Comparison of ENCODE assay signal across 8 cellular contexts in the genomic region with DNA sequence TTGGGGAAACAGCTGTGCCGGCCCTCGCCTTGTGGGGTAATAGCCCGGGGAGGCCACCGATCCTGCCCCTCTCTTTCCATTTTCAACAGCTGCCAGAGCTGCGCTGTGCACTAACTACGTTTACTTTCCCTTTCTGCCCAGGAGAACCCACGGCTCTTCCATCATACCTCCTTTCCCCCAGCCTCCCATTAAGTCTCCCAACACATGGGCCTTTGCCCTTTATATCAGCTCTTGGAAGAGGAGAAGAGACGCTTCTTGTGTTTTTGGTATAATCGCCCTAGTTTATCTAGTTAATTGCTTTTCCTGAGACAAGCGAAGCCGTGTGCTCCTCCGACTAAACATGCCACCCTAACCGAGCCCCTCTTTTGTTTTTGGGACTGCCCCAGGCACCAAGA. TPM values are rescaled to one million over a fixed set of nuclear protein-coding genes. Genes with fewer than 3 reads are reported as not detected.
A peak's percentile ranks its signal among the peaks of the same experiment; 100 is the strongest.
DNase-seq lines count a peak whose midpoint lies in the region; ATAC-seq and TF ChIP-seq lines count a peak whose summit lies in the region.

No MANE protein-coding gene starts in this region.

- peaks cover 15% of the 10 kb centered on the region for H3K36me3 Mint-ChIP-seq in activated naive CD8-positive, alpha-beta T cell treated with anti-CD3 and anti-CD28 coated beads, Interleukin-2, amount 10 ng/mL, durations not matched to agents 7 days and 5 days

- no peaks in the 10 kb centered on the region for H3K4me1 ChIP-seq in testis

- WGBS in testis, 2 donors, result 0 to 1% methylated on average over 13 of the region's 13 CpGs

- H3K9me3 Mint-ChIP-seq in activated naive CD8-positive, alpha-beta T cell treated with anti-CD3 and anti-CD28 coated beads, Interleukin-2, amount 10 ng/mL, durations not matched to agents 7 days and 5 days, result no peaks in the 10 kb centered on the region

- no peaks in the 10 kb centered on the region for H3K36me3 ChIP-seq in testis (ENCODE audit: low read depth, missing control alignments)

- H3K9me3 ChIP-seq in testis, result no peaks in the 10 kb centered on the region

- peaks cover 2% of the 10 kb centered on the region for H3K27me3 Mint-ChIP-seq in activated naive CD8-positive, alpha-beta T cell treated with anti-CD3 and anti-CD28 coated beads, Interleukin-2, amount 10 ng/mL, durations not matched to agents 7 days and 5 days

- peak overlapping the region; percentile 100 for H3K4me3 Mint-ChIP-seq in activated naive CD8-positive, alpha-beta T cell treated with anti-CD3 and anti-CD28 coated beads, Interleukin-2, amount 10 ng/mL, durations not matched to agents 7 days and 5 days

- H3K27me3 ChIP-seq in layer of hippocampus (ENCODE audit: control insufficient read depth, insufficient read depth, low read length) (no peaks in the 10 kb centered on the region), testis (no peaks in the 10 kb centered on the region)

- H3K27ac ChIP-seq in layer of hippocampus (ENCODE audit: low read depth, low read length) (peak overlapping the region; percentile 98), testis (peak overlapping the region; percentile 88 to 95)

- no peak for TF ChIP-seq POLR2A in testis (IDR thresholded peaks at IDR 0.05)

- TF ChIP-seq CTCF in testis (IDR thresholded peaks at IDR 0.05), result no peak

- intact Hi-C loops in testis (cut with DNase I; ENCODE audit: low total_unique reads), result no loop called here

- ATAC-seq in activated naive CD8-positive, alpha-beta T cell treated with anti-CD3 and anti-CD28 coated beads, Interleukin-2, amount 10 ng/mL, durations not matched to agents 7 days and 5 days (ENCODE audit: low read depth), result no peak
- no peak for ATAC-seq in GM21723 (IDR thresholded peaks at IDR 0.05; ENCODE audit: unreplicated experiment)

- peaks cover 25% of the 10 kb centered on the region for H3K4me1 Mint-ChIP-seq in activated naive CD8-positive, alpha-beta T cell treated with anti-CD3 and anti-CD28 coated beads, Interleukin-2, amount 10 ng/mL, durations not matched to agents 7 days and 5 days

- peak overlapping the region; percentile 98 for H3K27ac Mint-ChIP-seq in activated naive CD8-positive, alpha-beta T cell treated with anti-CD3 and anti-CD28 coated beads, Interleukin-2, amount 10 ng/mL, durations not matched to agents 7 days and 5 days

- peak overlapping the region; percentile 76 to 90 for H3K4me3 ChIP-seq in testis

- DNase-seq in NCI-H2107 treated with DMSO at 0.1 percent for 48 hours (lab: John Stamatoyannopoulos, UW; ENCODE audit: unreplicated experiment) (peak; percentile 2), NCI-H2107 (lab: John Stamatoyannopoulos, UW) (no peak), HPDE6-E6E7 (ENCODE audit: extremely low spot score) (peak; percentile 26), testis (no peak), amygdala (lab: John Stamatoyannopoulos, UW) (no peak)
- no peak for DNase-seq in activated naive CD8-positive, alpha-beta T cell treated with anti-CD3 and anti-CD28 coated beads, Interleukin-2, amount 10 ng/mL, durations not matched to agents 7 days and 5 days

- POLR2A ChIA-PET in activated naive CD8-positive, alpha-beta T cell treated with anti-CD3 and anti-CD28 coated beads, Interleukin-2, amount 10 ng/mL, durations not matched to agents 7 days and 5 days (lab: Charles Lee), result interaction anchor here (0.7 to 1.5 kb wide), 11 partner anchors 8 to 830 kb away, joined by 3 to 9 read pairs (median 3); a partner anchor contains a TSS

RNA-seq across cellular contexts. Expression of a gene that starts 0.7 kb away (rescaled TPM):
- total RNA-seq in activated naive CD8-positive, alpha-beta T cell treated with anti-CD3 and anti-CD28 coated beads, Interleukin-2, amount 10 ng/mL, durations not matched to agents 7 days and 5 days, result 10 to 100 TPM; 37.2 to 38.6 TPM
- 10 to 100 TPM; 25.8 to 26.8 TPM for total RNA-seq in testis
- polyA plus RNA-seq in testis (ENCODE audit: insufficient read depth, low read depth, low replicate concordance), result 11.1 TPM

Comparison
In these comparisons a context has a peak if more than half of its experiments do, and no peak if none do; other contexts are left out.
1. DNase-seq: peak in NCI-H2107 treated with DMSO at 0.1 percent for 48 hours (single experiment) and HPDE6-E6E7 (single experiment); none in NCI-H2107 (single experiment), activated naive CD8-positive, alpha-beta T cell treated with anti-CD3 and anti-CD28 coated beads, Interleukin-2, amount 10 ng/mL, durations not matched to agents 7 days and 5 days (single experiment), testis (single experiment) and amygdala (0 of 56).